ENCODE assay signal across 1 cellular context in genomic region chr10:80159166-80159888, GRCh38.
TF ChIP-seq lines count a peak whose summit lies in the region.

No MANE protein-coding gene starts in this region.

TF ChIP-seq in K562, 482 proteins besides CTCF, POLR2A, EP300 and RAD21 (continued from another document):
- TF ChIP-seq, protein P1, sequence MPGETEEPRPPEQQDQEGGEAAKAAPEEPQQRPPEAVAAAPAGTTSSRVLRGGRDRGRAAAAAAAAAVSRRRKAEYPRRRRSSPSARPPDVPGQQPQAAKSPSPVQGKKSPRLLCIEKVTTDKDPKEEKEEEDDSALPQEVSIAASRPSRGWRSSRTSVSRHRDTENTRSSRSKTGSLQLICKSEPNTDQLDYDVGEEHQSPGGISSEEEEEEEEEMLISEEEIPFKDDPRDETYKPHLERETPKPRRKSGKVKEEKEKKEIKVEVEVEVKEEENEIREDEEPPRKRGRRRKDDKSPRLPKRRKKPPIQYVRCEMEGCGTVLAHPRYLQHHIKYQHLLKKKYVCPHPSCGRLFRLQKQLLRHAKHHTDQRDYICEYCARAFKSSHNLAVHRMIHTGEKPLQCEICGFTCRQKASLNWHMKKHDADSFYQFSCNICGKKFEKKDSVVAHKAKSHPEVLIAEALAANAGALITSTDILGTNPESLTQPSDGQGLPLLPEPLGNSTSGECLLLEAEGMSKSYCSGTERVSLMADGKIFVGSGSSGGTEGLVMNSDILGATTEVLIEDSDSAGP (CRISPR knock-in tag; IDR thresholded peaks at IDR 0.05): peak; percentile 2; the same call in 1 of the 2 replicates
- TF ChIP-seq HDGF (IDR thresholded peaks at IDR 0.05): 0 out of 2 replicates have a peak, but pooled peaks have one; percentile 4
